7 cellular contexts compared by ENCODE assay signal in the genomic region with DNA sequence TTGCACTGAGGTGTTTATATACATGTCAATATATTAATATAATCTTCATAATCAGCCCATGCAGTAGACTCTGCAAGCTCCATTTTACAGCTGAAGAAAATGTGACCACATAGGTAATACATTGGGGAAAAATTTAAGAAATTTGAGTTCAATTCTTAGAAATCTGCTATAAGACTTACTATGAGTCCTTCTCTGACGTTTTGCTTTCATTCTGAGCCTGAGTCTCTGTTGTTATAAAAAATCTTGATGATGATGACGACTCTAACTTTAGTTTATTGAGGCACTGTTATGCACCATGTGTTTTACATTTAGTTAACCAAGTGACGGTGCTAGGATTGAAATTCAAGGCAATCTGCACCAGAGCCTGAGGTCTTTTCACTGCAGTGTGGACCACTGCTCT.
"Had no signal": no experiment of that assay in that cellular context is flagged by ENCODE, and none has a peak within 500 bp of the region (broad histone marks: within the 10 kb centered on the region; RNA-seq: fewer than 3 reads in every experiment).

No MANE protein-coding gene starts in this region.

- H3K4me3 Mint-ChIP-seq: GM23338, H9 had no signal

- DNase-seq: H9, HCEC 1CT, IMR-90 had no signal

- ATAC-seq: GM23338 had no signal

- FAIRE-seq: H1, H54, HTR-8/SVneo had no signal

- H3K27ac Mint-ChIP-seq: GM23338, H9 had no signal
